In the genomic region with DNA sequence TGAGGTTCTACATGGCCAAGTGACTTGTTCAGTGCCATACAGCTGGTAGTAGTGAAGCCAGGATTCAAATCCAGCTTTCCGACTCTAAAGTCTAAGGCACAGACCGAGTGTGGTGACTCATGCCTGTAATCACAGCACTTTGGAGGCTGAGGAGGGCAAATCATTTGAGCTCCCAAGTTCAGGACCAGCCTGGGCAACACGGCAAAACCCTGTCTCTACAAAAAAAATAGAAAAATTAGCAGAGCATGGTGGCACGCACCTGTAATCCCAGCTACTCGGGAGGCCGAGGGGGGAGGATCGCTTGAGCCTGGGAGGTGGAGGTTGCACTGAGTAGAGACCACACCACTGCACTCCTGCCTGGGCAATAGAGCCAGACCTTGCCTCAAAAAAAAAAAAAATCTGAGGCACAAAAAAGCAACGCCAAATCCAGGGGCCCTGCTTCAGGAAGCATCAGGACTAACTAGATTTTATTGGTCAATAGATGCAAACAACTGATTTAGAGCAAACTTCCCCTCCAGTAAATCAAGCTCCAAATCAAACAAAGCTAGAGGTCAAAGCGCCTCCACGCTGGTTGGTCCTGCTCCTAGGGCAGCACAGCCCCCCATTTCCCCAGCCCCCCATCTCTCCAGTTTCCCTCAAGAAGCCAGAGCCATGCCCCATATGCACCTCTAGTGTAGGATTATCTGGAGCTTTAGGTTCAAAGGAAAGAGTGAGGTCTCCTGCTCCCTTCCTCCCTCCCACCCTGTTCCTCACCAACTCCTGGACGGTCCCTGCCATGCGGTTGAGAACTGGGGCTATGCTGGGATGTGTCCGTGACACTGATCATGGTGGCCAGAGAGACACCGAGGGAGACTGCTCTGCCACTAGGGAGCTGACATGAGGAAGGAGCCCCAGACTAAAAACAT, we compare ENCODE assay signal across 14 cellular contexts. TPM values are rescaled to one million over a fixed set of nuclear protein-coding genes. Genes with fewer than 3 reads are reported as not detected.
DNase-seq lines count a peak whose midpoint lies in the region; ATAC-seq, FAIRE-seq and TF ChIP-seq lines count a peak whose summit lies in the region.
"Had no signal": no experiment of that assay in that cellular context is flagged by ENCODE, and none has a peak within 500 bp of the region (broad histone marks: within the 10 kb centered on the region; RNA-seq: fewer than 3 reads in every experiment).

No MANE protein-coding gene starts in this region.

- no peaks in the 10 kb centered on the region for H3K27me3 ChIP-seq in esophagus (ENCODE audit: control insufficient read depth in 1 of 2, insufficient read depth in 2 of 2, low read length in 2 of 2)
- H3K27me3 ChIP-seq in gastrocnemius medialis = no peaks in the 10 kb centered on the region
- no peaks in the 10 kb centered on the region; the same call in 1 of the 2 replicates for H3K27me3 ChIP-seq in H7 (ENCODE audit: control insufficient read depth, insufficient read depth, low read length)

- peak overlapping the region; percentile 32 for H3K27ac Mint-ChIP-seq in T-helper 17 cell

- no peak overlapping the region for H3K4me3 ChIP-seq in esophagus (ENCODE audit: low read depth in 1 of 2, low read length in 2 of 2)
- no peak overlapping the region for H3K4me3 ChIP-seq in gastrocnemius medialis
- no peak overlapping the region for H3K4me3 ChIP-seq in H7 (ENCODE audit: insufficient read depth, low read depth, low read length)

- WGBS in esophagus, 2 donors = 66 to 70% methylated on average over 14 of the region's 14 CpGs

- no peak overlapping the region for H3K4me3 Mint-ChIP-seq in T-helper 17 cell

- H3K36me3 ChIP-seq in esophagus (ENCODE audit: control insufficient read depth in 2 of 2, insufficient read depth in 2 of 2, low read length in 1 of 2) (no peaks in the 10 kb centered on the region), gastrocnemius medialis (no peaks in the 10 kb centered on the region), H7 (replicated peaks; ENCODE audit: control insufficient read depth, insufficient read depth, low read length) (no peaks in the 10 kb centered on the region)

- H3K4me1 ChIP-seq in esophagus (ENCODE audit: control insufficient read depth in 2 of 2, insufficient read depth in 2 of 2, low read length in 1 of 2) (peaks cover 8 to 19% of the 10 kb centered on the region in 2 donors), gastrocnemius medialis (peaks cover 35% of the 10 kb centered on the region in 2 donors)

- H3K27ac ChIP-seq in esophagus (ENCODE audit: low read depth in 2 of 2, low read length in 1 of 2) (peak overlapping the region; percentile 89 to 94), gastrocnemius medialis (peak overlapping the region in 3 of 4 donors; percentile 16 to 98 (median 42))
- H3K27ac ChIP-seq: HL-60 had no signal

- no peak for FAIRE-seq in frontal cortex (lab: Jason Lieb, UNC)

- peaks cover 31% of the 10 kb centered on the region for H3K4me1 Mint-ChIP-seq in T-helper 17 cell

- peaks cover 2% of the 10 kb centered on the region for H3K36me3 Mint-ChIP-seq in T-helper 17 cell (ENCODE audit: low read depth)

- in situ Hi-C loops in gastrocnemius medialis (cut with MboI; ENCODE audit: low sequenced_read_pairs in 4 of 4) = loop anchor here in 2 of 4 donors (10.0 kb wide), 1 partner anchor 56 kb away; no protein-coding TSS in a partner anchor

- intact Hi-C loops in gastrocnemius medialis (cut with DNase I; ENCODE audit: low total_unique reads) = no loop called here

- DNase-seq in EH (ENCODE audit: low read depth) (peak; percentile 12), T-helper 17 cell (no peak), gastrocnemius medialis (peak in 1 of 2 donors; percentile 9), frontal cortex (ENCODE audit: low spot score in 2 of 2) (no peak), UCSD-AML1 (lab: John Stamatoyannopoulos, UW; ENCODE audit: unreplicated experiment) (no peak), H7 (no peak), DMS53 (lab: John Stamatoyannopoulos, UW) (no peak)
- DNase-seq: activated CD4-positive, alpha-beta T cell treated with anti-CD3 and anti-CD28 coated beads, Interleukin-2, amount 50 U/mL, for 48 hours; foreskin melanocyte; NCI-H2081; stimulated activated CD4-positive, alpha-beta T cell treated with anti-CD3 and anti-CD28 coated beads, Interleukin-1b, Interleukin-23, amount 100 ng/mL, for 48 hours had no signal

- no peak for TF ChIP-seq POLR2A in gastrocnemius medialis (IDR thresholded peaks at IDR 0.05)

- ATAC-seq in T-helper 17 cell (no peak), gastrocnemius medialis (no peak)
- ATAC-seq: Right ventricle myocardium inferior had no signal

- peaks cover under 1% of the 10 kb centered on the region for H3K27me3 Mint-ChIP-seq in T-helper 17 cell

- no peak for TF ChIP-seq CTCF in gastrocnemius medialis (IDR thresholded peaks at IDR 0.05 in 4 of 5, conservative IDR thresholded peaks at IDR 0.05 in 1 of 5)

- H3K9me3 ChIP-seq in T-helper 17 cell (ENCODE audit: control insufficient read depth, low read length, poor library complexity, severe bottlenecking) (no peaks in the 10 kb centered on the region), esophagus (ENCODE audit: control insufficient read depth in 2 of 2, insufficient read depth in 1 of 2, low read depth in 1 of 2, low read length in 1 of 2) (no peaks in the 10 kb centered on the region), gastrocnemius medialis (no peaks in the 10 kb centered on the region)

RNA-seq across cellular contexts. Expression of a gene that starts 2.9 kb away (rescaled TPM):
- total RNA-seq in T-helper 17 cell (100 to 1,000 TPM; 123 to 125 TPM), gastrocnemius medialis (10 to 100 TPM; 40.5 to 54.0 (median 49.3) TPM), frontal cortex (11.0 TPM)
- polyA plus RNA-seq in esophagus = 10 to 100 TPM; 38.8 to 87.5 TPM
- 30.3 and 30.5 TPM in 2 replicates for total RNA-seq in H7 (2014; rRNA removed; shearing (Covaris generic))
